ENCODE assay signal across 17 cellular contexts in genomic region chr9:8780386-8780785, GRCh38.
DNase-seq lines count a peak whose midpoint lies in the region; TF ChIP-seq lines count a peak whose summit lies in the region.
"Had no signal": no experiment of that assay in that cellular context is flagged by ENCODE, and none has a peak within 500 bp of the region (broad histone marks: within the 10 kb centered on the region; RNA-seq: fewer than 3 reads in every experiment).

No MANE protein-coding gene starts in this region.

- H3K27ac ChIP-seq in cardiac muscle cell (peak overlapping the region; percentile 27), left ventricle myocardium inferior (replicated peaks) (no peak overlapping the region), endodermal cell (ENCODE audit: low read depth, low read length) (peak overlapping the region; percentile 36)
- H3K27ac ChIP-seq: 22Rv1, A549, C4-2B, HL-60 had no signal

- H3K36me3 ChIP-seq in cardiac muscle cell (no peaks in the 10 kb centered on the region), left ventricle myocardium inferior (no peaks in the 10 kb centered on the region), endodermal cell (ENCODE audit: control insufficient read depth, insufficient read depth, low read length) (no peaks in the 10 kb centered on the region)

- H3K4me1 Mint-ChIP-seq in endodermal cell (peaks cover 53% of the 10 kb centered on the region), nephron (peaks cover 66% of the 10 kb centered on the region), HFFc6 (ENCODE audit: low read depth) (no peaks in the 10 kb centered on the region)
- H3K4me1 Mint-ChIP-seq in activated T-helper 2 cell treated with anti-CD3 and anti-CD28 coated beads, Interferon-gamma antibody, Interleukin-2, Interleukin-4, amounts not matched to agents 10 μg/mL and 5 μg/mL and 100 μg/mL, durations not matched to agents 14 hours and 24 hours and 36 hours (ENCODE audit: low read depth), result no peaks in the 10 kb centered on the region

- H3K4me3 ChIP-seq in cardiac muscle cell (no peak overlapping the region), left ventricle myocardium inferior (no peak overlapping the region), endodermal cell (ENCODE audit: low read length) (peak overlapping the region; percentile 28)
- H3K4me3 ChIP-seq: A549 had no signal

- H3K4me3 Mint-ChIP-seq in endodermal cell (no peak overlapping the region), nephron (no peak overlapping the region), HFFc6 (no peak overlapping the region)
- H3K4me3 Mint-ChIP-seq in activated T-helper 2 cell treated with anti-CD3 and anti-CD28 coated beads, Interferon-gamma antibody, Interleukin-2, Interleukin-4, amounts not matched to agents 10 μg/mL and 5 μg/mL and 100 μg/mL, durations not matched to agents 14 hours and 24 hours and 36 hours (ENCODE audit: low read depth), result no peak overlapping the region
- H3K4me3 Mint-ChIP-seq: CD4-positive, alpha-beta T cell had no signal

- H3K27me3 Mint-ChIP-seq in endodermal cell (ENCODE audit: insufficient read depth) (no peaks in the 10 kb centered on the region), nephron (ENCODE audit: low read depth) (no peaks in the 10 kb centered on the region), HFFc6 (ENCODE audit: insufficient read depth) (no peaks in the 10 kb centered on the region)
- no peaks in the 10 kb centered on the region for H3K27me3 Mint-ChIP-seq in activated T-helper 2 cell treated with anti-CD3 and anti-CD28 coated beads, Interferon-gamma antibody, Interleukin-2, Interleukin-4, amounts not matched to agents 10 μg/mL and 5 μg/mL and 100 μg/mL, durations not matched to agents 14 hours and 24 hours and 36 hours (ENCODE audit: low read depth)
- H3K27me3 Mint-ChIP-seq: CD4-positive, alpha-beta T cell had no signal

- H3K9me3 ChIP-seq in cardiac muscle cell (ENCODE audit: low read depth) (no peaks in the 10 kb centered on the region), left ventricle myocardium inferior (replicated peaks) (no peaks in the 10 kb centered on the region), endodermal cell (ENCODE audit: control insufficient read depth, low read length) (no peaks in the 10 kb centered on the region)
- H3K9me3 ChIP-seq: A549, Caco-2 had no signal

- H3K4me1 ChIP-seq in cardiac muscle cell (ENCODE audit: low read depth) (peaks cover 52% of the 10 kb centered on the region), left ventricle myocardium inferior (no peaks in the 10 kb centered on the region), endodermal cell (ENCODE audit: control insufficient read depth, insufficient read depth, low read length) (peaks cover 17% of the 10 kb centered on the region)
- H3K4me1 ChIP-seq: A549 had no signal

- no peak overlapping the region for H3K9ac ChIP-seq in endodermal cell (ENCODE audit: extremely low read depth, low read length, poor library complexity, severe bottlenecking)

- TF ChIP-seq CTCF in cardiac muscle cell (IDR thresholded peaks at IDR 0.05; ENCODE audit: low read depth, low read length) (no peak), left ventricle myocardium inferior (IDR thresholded peaks at IDR 0.05; ENCODE audit: borderline replicate concordance) (no peak), endodermal cell (conservative IDR thresholded peaks at IDR 0.05) (no peak), nephron (IDR thresholded peaks at IDR 0.05; ENCODE audit: unreplicated experiment in 3 of 3) (no peak), HFFc6 (IDR thresholded peaks at IDR 0.05) (no peak)

- intact Hi-C loops in left ventricle myocardium inferior (cut with micrococcal nuclease), result no loop called here
- intact Hi-C loops in activated T-helper 2 cell treated with anti-CD3 and anti-CD28 coated beads, Interferon-gamma antibody, Interleukin-2, Interleukin-4, amounts not matched to agents 10 μg/mL and 5 μg/mL and 100 μg/mL, durations not matched to agents 14 hours and 24 hours and 36 hours (cut with micrococcal nuclease), result no loop called here

- no peaks in the 10 kb centered on the region for H3K9me3 Mint-ChIP-seq in endodermal cell
- H3K9me3 Mint-ChIP-seq in nephron, result no peaks in the 10 kb centered on the region
- no peaks in the 10 kb centered on the region for H3K9me3 Mint-ChIP-seq in activated T-helper 2 cell treated with anti-CD3 and anti-CD28 coated beads, Interferon-gamma antibody, Interleukin-2, Interleukin-4, amounts not matched to agents 10 μg/mL and 5 μg/mL and 100 μg/mL, durations not matched to agents 14 hours and 24 hours and 36 hours
- peaks cover 24% of the 10 kb centered on the region for H3K9me3 Mint-ChIP-seq in HFFc6
- H3K9me3 Mint-ChIP-seq: CD4-positive, alpha-beta T cell had no signal

- DNase-seq in cardiac muscle cell (ENCODE audit: low read depth in 1 of 2, low spot score in 1 of 2), result no peak
- DNase-seq in left ventricle myocardium inferior, result no peak
- DNase-seq in endodermal cell, result no peak
- no peak for DNase-seq in NCI-H128 (lab: John Stamatoyannopoulos, UW; ENCODE audit: unreplicated experiment)
- no peak for DNase-seq in activated T-helper 2 cell treated with anti-CD3 and anti-CD28 coated beads, Interferon-gamma antibody, Interleukin-2, Interleukin-4, amounts not matched to agents 10 μg/mL and 5 μg/mL and 100 μg/mL, durations not matched to agents 14 hours and 24 hours and 36 hours (ENCODE audit: low spot score)
- no peak for DNase-seq in HFFc6
- DNase-seq: AML-193; Caco-2; CD4-positive, alpha-beta T cell; GDM1; GOT3; H7 had no signal

- H3K27me3 ChIP-seq in cardiac muscle cell, result no peaks in the 10 kb centered on the region
- H3K27me3 ChIP-seq in left ventricle myocardium inferior (ENCODE audit: low read depth), result no peaks in the 10 kb centered on the region
- H3K27me3 ChIP-seq in endodermal cell (ENCODE audit: control insufficient read depth, insufficient read depth, low read length, poor library complexity, severe bottlenecking), result no peaks in the 10 kb centered on the region

- H3K36me3 Mint-ChIP-seq in endodermal cell (ENCODE audit: low read depth), result peaks cover 2% of the 10 kb centered on the region
- H3K36me3 Mint-ChIP-seq in nephron (ENCODE audit: low read depth), result peaks cover 5% of the 10 kb centered on the region
- H3K36me3 Mint-ChIP-seq in activated T-helper 2 cell treated with anti-CD3 and anti-CD28 coated beads, Interferon-gamma antibody, Interleukin-2, Interleukin-4, amounts not matched to agents 10 μg/mL and 5 μg/mL and 100 μg/mL, durations not matched to agents 14 hours and 24 hours and 36 hours (ENCODE audit: low read depth), result no peaks in the 10 kb centered on the region
- no peaks in the 10 kb centered on the region for H3K36me3 Mint-ChIP-seq in HFFc6 (ENCODE audit: low read depth)

- WGBS in endodermal cell (ENCODE audit: insufficient coverage in 1 of 2, insufficient read length in 1 of 2), 2 experiments, result 74 to 82% methylated on average over 3 of the region's 3 CpGs

- H3K27ac Mint-ChIP-seq in endodermal cell (peak overlapping the region; percentile 54), nephron (peak overlapping the region; percentile 56 to 79 (median 71)), HFFc6 (no peak overlapping the region)
- no peak overlapping the region for H3K27ac Mint-ChIP-seq in activated T-helper 2 cell treated with anti-CD3 and anti-CD28 coated beads, Interferon-gamma antibody, Interleukin-2, Interleukin-4, amounts not matched to agents 10 μg/mL and 5 μg/mL and 100 μg/mL, durations not matched to agents 14 hours and 24 hours and 36 hours
- H3K27ac Mint-ChIP-seq: CD4-positive, alpha-beta T cell had no signal

Comparison
In these comparisons a context has a peak if more than half of its experiments do, and no peak if none do; other contexts are left out.
1. H3K27ac Mint-ChIP-seq: peak in endodermal cell (single experiment) and nephron (3 of 3); none in activated T-helper 2 cell treated with anti-CD3 and anti-CD28 coated beads, Interferon-gamma antibody, Interleukin-2, Interleukin-4, amounts not matched to agents 10 μg/mL and 5 μg/mL and 100 μg/mL, durations not matched to agents 14 hours and 24 hours and 36 hours (single experiment) and HFFc6 (single experiment).